In the genomic region with DNA sequence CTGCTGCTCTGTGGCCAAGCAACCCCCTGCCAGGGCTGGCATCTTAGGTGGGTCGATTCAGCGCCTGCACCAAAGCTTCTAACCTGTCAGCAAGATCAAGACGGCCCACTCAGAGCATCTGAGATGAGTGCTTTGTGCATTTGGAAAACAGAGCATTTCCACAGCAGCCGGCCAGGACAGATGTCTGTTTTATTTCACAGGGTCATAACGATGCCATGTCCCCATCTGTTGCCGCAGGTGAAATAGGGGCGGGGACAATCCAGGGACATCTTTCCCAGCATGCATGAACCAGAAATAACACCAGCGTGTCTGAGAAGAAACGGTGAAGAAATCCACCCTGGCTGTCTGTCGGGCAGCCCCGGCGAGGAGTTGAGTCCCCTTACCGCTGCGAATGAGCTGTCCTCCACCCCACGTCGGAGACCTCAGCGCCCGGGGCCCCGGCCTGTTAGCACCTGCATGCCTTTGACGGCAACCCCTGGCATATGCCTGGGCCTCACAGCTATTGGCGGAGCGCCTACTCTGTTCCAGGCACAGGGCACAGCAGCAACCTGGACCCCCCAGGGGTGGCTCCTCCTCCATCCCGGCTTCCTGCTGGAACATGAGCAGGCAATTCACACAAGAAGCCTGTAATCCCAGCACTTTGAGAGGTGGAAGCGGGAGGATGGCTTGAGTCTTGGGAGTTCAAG, we compare ENCODE assay signal across 20 cellular contexts. TPM values are rescaled to one million over a fixed set of nuclear protein-coding genes. Genes with fewer than 3 reads are reported as not detected.
DNase-seq lines count a peak whose midpoint lies in the region; ATAC-seq, FAIRE-seq and TF ChIP-seq lines count a peak whose summit lies in the region.
"Had no signal": no experiment of that assay in that cellular context is flagged by ENCODE, and none has a peak within 500 bp of the region (broad histone marks: within the 10 kb centered on the region; RNA-seq: fewer than 3 reads in every experiment).

No MANE protein-coding gene starts in this region.

- H4K20me1 ChIP-seq in BLaER1 treated with 17β-estradiol and CSF1 and Interleukin-3, amounts not matched to agents 10 nM and 100 nM, result no peaks in the 10 kb centered on the region
- no peaks in the 10 kb centered on the region for H4K20me1 ChIP-seq in SK-N-SH (ENCODE audit: insufficient read depth)

- no peak overlapping the region for H3K27ac Mint-ChIP-seq in mesothelial cell of epicardium
- H3K27ac Mint-ChIP-seq: activated CD8-positive, alpha-beta T cell treated with anti-CD3 and anti-CD28 coated beads, Interleukin-2, amount 10 ng/mL, durations not matched to agents 7 days and 5 days; activated naive CD8-positive, alpha-beta T cell treated with anti-CD3 and anti-CD28 coated beads, Interleukin-2, amount 10 ng/mL, durations not matched to agents 7 days and 5 days; HFFc6; immature natural killer cell; naive thymus-derived CD4-positive, alpha-beta T cell; T-helper 17 cell had no signal

- no peaks in the 10 kb centered on the region for H3K27me3 ChIP-seq in BLaER1 treated with 17β-estradiol and CSF1 and Interleukin-3, amounts not matched to agents 10 nM and 100 nM
- H3K27me3 ChIP-seq in SK-N-SH (ENCODE audit: insufficient read depth) (no peaks in the 10 kb centered on the region), tibial nerve (peaks cover 0 to 6% of the 10 kb centered on the region in 2 donors), vagina (no peaks in the 10 kb centered on the region)

- no peak for TF ChIP-seq POLR2A in tibial nerve (IDR thresholded peaks at IDR 0.05)
- no peak for TF ChIP-seq POLR2A in vagina (IDR thresholded peaks at IDR 0.05)

- ATAC-seq in HG02840 (IDR thresholded peaks at IDR 0.05; ENCODE audit: low FRiP score, unreplicated experiment), result no peak
- ATAC-seq: activated CD8-positive, alpha-beta T cell treated with anti-CD3 and anti-CD28 coated beads, Interleukin-2, amount 10 ng/mL, durations not matched to agents 7 days and 5 days; naive thymus-derived CD4-positive, alpha-beta T cell; Right ventricle myocardium inferior; T-helper 17 cell had no signal

- no peaks in the 10 kb centered on the region for H3K9me3 ChIP-seq in BLaER1 treated with 17β-estradiol and CSF1 and Interleukin-3, amounts not matched to agents 10 nM and 100 nM (replicated peaks in 1 of 11)
- no peaks in the 10 kb centered on the region for H3K9me3 ChIP-seq in SK-N-SH
- H3K9me3 ChIP-seq in kidney (ENCODE audit: control insufficient read depth in 1 of 2, low read length in 2 of 2), result no peaks in the 10 kb centered on the region
- H3K9me3 ChIP-seq in tibial nerve, result no peaks in the 10 kb centered on the region
- H3K9me3 ChIP-seq in vagina, result no peaks in the 10 kb centered on the region

- H3F3A ChIP-seq in SK-N-SH (replicated peaks; ENCODE audit: insufficient read depth), result no peaks in the 10 kb centered on the region

- H2AFZ ChIP-seq in SK-N-SH (ENCODE audit: low read depth), result no peak overlapping the region

- intact Hi-C loops in kidney (cut with DNase I), result no loop called here
- intact Hi-C loops in vagina (cut with DNase I), result no loop called here

- no peak overlapping the region for H3K4me3 Mint-ChIP-seq in mesothelial cell of epicardium
- H3K4me3 Mint-ChIP-seq: activated CD8-positive, alpha-beta T cell treated with anti-CD3 and anti-CD28 coated beads, Interleukin-2, amount 10 ng/mL, durations not matched to agents 7 days and 5 days; activated naive CD8-positive, alpha-beta T cell treated with anti-CD3 and anti-CD28 coated beads, Interleukin-2, amount 10 ng/mL, durations not matched to agents 7 days and 5 days; brain; HFFc6; immature natural killer cell; naive thymus-derived CD4-positive, alpha-beta T cell; T-helper 17 cell had no signal

- H3K9me2 ChIP-seq in SK-N-SH, result no peaks in the 10 kb centered on the region

- 69% methylated on average over 18 of the region's 24 CpGs for WGBS in SK-N-SH (ENCODE audit: low lambda C conversion rate)
- 68 to 72% methylated on average over 22 to 24 of the region's 24 CpGs for WGBS in tibial nerve, 2 donors

- TF ChIP-seq CTCF in SK-N-SH (IDR thresholded peaks at IDR 0.05) (no peak), kidney (IDR thresholded peaks at IDR 0.05; ENCODE audit: borderline replicate concordance, extremely low read depth, insufficient read depth) (no peak), mesothelial cell of epicardium (IDR thresholded peaks at IDR 0.05; ENCODE audit: unreplicated experiment) (no peak), tibial nerve (IDR thresholded peaks at IDR 0.05) (no peak), vagina (IDR thresholded peaks at IDR 0.05) (no peak)

- no peak overlapping the region for H3K4me3 ChIP-seq in BLaER1 treated with 17β-estradiol and CSF1 and Interleukin-3, amounts not matched to agents 10 nM and 100 nM
- H3K4me3 ChIP-seq in SK-N-SH (ENCODE audit: low read depth in 2 of 2, low read length in 1 of 2) (no peak overlapping the region), kidney (ENCODE audit: low read length in 2 of 2) (no peak overlapping the region), tibial nerve (no peak overlapping the region), vagina (no peak overlapping the region)

- POLR2A ChIA-PET in SK-N-SH (lab: Yijun Ruan, JAX), result interaction anchor here (0.6 to 1.1 kb wide), 3 partner anchors 10 to 54 kb away, joined by 3 read pairs; no protein-coding TSS in a partner anchor

- CTCF ChIA-PET in SK-N-SH (lab: Yijun Ruan, JAX), result interaction anchor here (0.9 to 2.0 kb wide), 5 partner anchors 8 to 86 kb away, joined by 3 to 5 read pairs (median 4); a partner anchor contains a TSS

- no peak; the same call in 1 of the 2 replicates for TF ChIP-seq RAD21 in SK-N-SH (IDR thresholded peaks at IDR 0.05; ENCODE audit: low read length)

- TF ChIP-seq EP300 in SK-N-SH (IDR thresholded peaks at IDR 0.05; ENCODE audit: borderline replicate concordance in 1 of 2, low read depth in 1 of 2, low read length in 1 of 2), result peak in 1 of 2 experiments; percentile 79; a peak in 2 of 4 replicates
- TF ChIP-seq EP300 in tibial nerve (IDR thresholded peaks at IDR 0.05), result no peak

- H3K4me1 Mint-ChIP-seq in mesothelial cell of epicardium, result peaks cover 24% of the 10 kb centered on the region
- H3K4me1 Mint-ChIP-seq: immature natural killer cell had no signal

- peak overlapping the region in 4 of 11 experiments; percentile 25 to 44 (median 34); a peak in 3 of 22 replicates for H3K27ac ChIP-seq in BLaER1 treated with 17β-estradiol and CSF1 and Interleukin-3, amounts not matched to agents 10 nM and 100 nM
- H3K27ac ChIP-seq in SK-N-SH (ENCODE audit: low read depth in 2 of 2, low read length in 1 of 2) (peak overlapping the region in 1 of 2 experiments; percentile 85; a peak in 2 of 4 replicates), kidney (ENCODE audit: low read depth in 2 of 2, low read length in 2 of 2) (no peak overlapping the region), tibial nerve (no peak overlapping the region), vagina (no peak overlapping the region)

- peaks cover 2% of the 10 kb centered on the region for H3K27me3 Mint-ChIP-seq in mesothelial cell of epicardium (ENCODE audit: low read depth)
- H3K27me3 Mint-ChIP-seq: activated naive CD8-positive, alpha-beta T cell treated with anti-CD3 and anti-CD28 coated beads, Interleukin-2, amount 10 ng/mL, durations not matched to agents 7 days and 5 days; brain; T-helper 17 cell had no signal

- H3K4me1 ChIP-seq in BLaER1 treated with 17β-estradiol and CSF1 and Interleukin-3, amounts not matched to agents 10 nM and 100 nM, result peaks cover 9 to 53% (median 36%) of the 10 kb centered on the region in 10 experiments
- H3K4me1 ChIP-seq in SK-N-SH (ENCODE audit: control insufficient read depth in 1 of 2, insufficient read depth in 2 of 2, low read depth in 1 of 2, low read length in 1 of 2), result peaks cover 0 to 29% of the 10 kb centered on the region in 2 experiments; a peak in 1 of 4 replicates
- H3K4me1 ChIP-seq in kidney (ENCODE audit: control insufficient read depth in 1 of 2, insufficient read depth in 1 of 2, low read depth in 1 of 2, low read length in 2 of 2), result no peaks in the 10 kb centered on the region
- peaks cover 0 to 20% (median 0%) of the 10 kb centered on the region in 4 donors for H3K4me1 ChIP-seq in tibial nerve
- H3K4me1 ChIP-seq in vagina, result peaks cover 31% of the 10 kb centered on the region

- H3K9me3 Mint-ChIP-seq in mesothelial cell of epicardium, result no peaks in the 10 kb centered on the region
- H3K9me3 Mint-ChIP-seq: activated naive CD8-positive, alpha-beta T cell treated with anti-CD3 and anti-CD28 coated beads, Interleukin-2, amount 10 ng/mL, durations not matched to agents 7 days and 5 days; brain; HFFc6; immature natural killer cell; naive thymus-derived CD4-positive, alpha-beta T cell had no signal

- H3K36me3 ChIP-seq in BLaER1 treated with 17β-estradiol and CSF1 and Interleukin-3, amounts not matched to agents 10 nM and 100 nM, result no peaks in the 10 kb centered on the region
- H3K36me3 ChIP-seq in SK-N-SH (replicated peaks in 1 of 2; ENCODE audit: control insufficient read depth in 1 of 2, insufficient read depth in 2 of 2, low read length in 1 of 2) (no peaks in the 10 kb centered on the region), kidney (ENCODE audit: control insufficient read depth in 1 of 2, insufficient read depth in 2 of 2, low read length in 2 of 2) (no peaks in the 10 kb centered on the region), tibial nerve (no peaks in the 10 kb centered on the region), vagina (no peaks in the 10 kb centered on the region)

- FAIRE-seq in HTR-8/SVneo (lab: Jason Lieb, UNC) (peak; percentile 16), kidney (lab: Jason Lieb, UNC) (no peak)

- H3K9ac ChIP-seq in BLaER1 treated with 17β-estradiol and CSF1 and Interleukin-3, amounts not matched to agents 10 nM and 100 nM, result peak overlapping the region in 3 of 11 experiments; percentile 28 to 47 (median 31); a peak in 3 of 22 replicates
- no peak overlapping the region for H3K9ac ChIP-seq in SK-N-SH
- no peak overlapping the region for H3K9ac ChIP-seq in kidney (ENCODE audit: low read length in 2 of 2)

- DNase-seq in HTR-8/SVneo (ENCODE audit: insufficient read length, low spot score) (no peak), SK-N-SH (peak; percentile 90), kidney (peak; percentile 57), mesothelial cell of epicardium (ENCODE audit: low spot score in 2 of 2, unreplicated experiment in 2 of 2) (no peak), tibial nerve (ENCODE audit: low spot score in 2 of 2) (no peak), vagina (ENCODE audit: extremely low spot score in 2 of 2) (no peak)
- DNase-seq: activated CD8-positive, alpha-beta T cell treated with anti-CD3 and anti-CD28 coated beads, Interleukin-2, amount 10 ng/mL, durations not matched to agents 7 days and 5 days; activated naive CD8-positive, alpha-beta T cell treated with anti-CD3 and anti-CD28 coated beads, Interleukin-2, amount 10 ng/mL, durations not matched to agents 7 days and 5 days; COR-L47; dermis blood vessel endothelial cell; HFFc6; immature natural killer cell; naive thymus-derived CD4-positive, alpha-beta T cell; stimulated activated CD4-positive, alpha-beta T cell treated with anti-CD3 and anti-CD28 coated beads, Interleukin-4, amount 100 ng/mL, for 24 hours; T-helper 17 cell had no signal

- H3K36me3 Mint-ChIP-seq in mesothelial cell of epicardium, result no peaks in the 10 kb centered on the region
- H3K36me3 Mint-ChIP-seq: activated naive CD8-positive, alpha-beta T cell treated with anti-CD3 and anti-CD28 coated beads, Interleukin-2, amount 10 ng/mL, durations not matched to agents 7 days and 5 days; brain; immature natural killer cell; naive thymus-derived CD4-positive, alpha-beta T cell had no signal

- H3K79me2 ChIP-seq in SK-N-SH (ENCODE audit: insufficient read depth), result no peaks in the 10 kb centered on the region

- H3K4me2 ChIP-seq in BLaER1 treated with 17β-estradiol and CSF1 and Interleukin-3, amounts not matched to agents 10 nM and 100 nM, result peak overlapping the region; percentile 8 to 79 (median 51); a peak in 16 of 22 replicates
- H3K4me2 ChIP-seq in SK-N-SH, result no peak overlapping the region

RNA-seq across cellular contexts. Expression of a gene that starts 30.6 kb away (rescaled TPM):
- polyA plus RNA-seq in SK-N-SH (2012; rRNA removed) (6.0 and 10.7 TPM in 2 replicates), kidney (ENCODE audit: insufficient read depth, low read depth, low replicate concordance) (11.4 TPM)
- polyA plus RNA-seq in SK-N-SH (2012; cell fraction: cytosol; rRNA removed), result 4.0 and 5.9 TPM in 2 replicates
- polyA plus RNA-seq in SK-N-SH (2012; cell fraction: nucleus; rRNA removed), result 56.6 and 64.4 TPM in 2 replicates
- total RNA-seq in kidney (33.4 TPM), mesothelial cell of epicardium (88.8 to 104 TPM (median 93.0 TPM) in 3 replicates), tibial nerve (10 to 100 TPM; 19.9 to 52.2 (median 38.0) TPM), vagina (33.1 TPM)

RNA-seq across cellular contexts. Expression of a gene that starts 35.7 kb away (rescaled TPM):
- polyA plus RNA-seq in SK-N-SH (2012; rRNA removed) (13.5 and 14.0 TPM in 2 replicates), kidney (ENCODE audit: insufficient read depth, low read depth, low replicate concordance) (0.82 TPM)
- polyA plus RNA-seq in SK-N-SH (2012; cell fraction: cytosol; rRNA removed), result 4.0 and 8.7 TPM in 2 replicates
- polyA plus RNA-seq in SK-N-SH (2012; cell fraction: nucleus; rRNA removed), result 27.4 and 35.0 TPM in 2 replicates
- total RNA-seq in kidney (3.2 TPM), mesothelial cell of epicardium (1.8 to 2.0 TPM (median 1.9 TPM) in 3 replicates), tibial nerve (10 to 100 TPM; 10.9 to 65.3 (median 32.6) TPM), vagina (5.2 TPM)
- total RNA-seq: activated CD8-positive, alpha-beta T cell treated with anti-CD3 and anti-CD28 coated beads, Interleukin-2, amount 10 ng/mL, durations not matched to agents 7 days and 5 days; HT-29 had no signal
- polyA plus RNA-seq: naive thymus-derived CD4-positive, alpha-beta T cell had no signal

Comparison
In these comparisons a context has a peak if more than half of its experiments do, and no peak if none do; other contexts are left out.
1. DNase-seq: peak in SK-N-SH (single experiment) and kidney (single experiment); none in HTR-8/SVneo (single experiment), mesothelial cell of epicardium (0 of 2), tibial nerve (0 of 2) and vagina (0 of 2).